ENCODE assay signal across 23 cellular contexts in genomic region chr10:90732581-90732980, GRCh38.
DNase-seq lines count a peak whose midpoint lies in the region; ATAC-seq and TF ChIP-seq lines count a peak whose summit lies in the region.
"Had no signal": no experiment of that assay in that cellular context is flagged by ENCODE, and none has a peak within 500 bp of the region (broad histone marks: within the 10 kb centered on the region; RNA-seq: fewer than 3 reads in every experiment).

No MANE protein-coding gene starts in this region.

- H3K4me3 ChIP-seq in GM12865 (ENCODE audit: low read depth, low read length) (no peak overlapping the region), OCI-LY3 (ENCODE audit: low read length) (peak overlapping the region; percentile 38)
- H3K4me3 ChIP-seq: A549; BLaER1 treated with 17β-estradiol and CSF1 and Interleukin-3, amounts not matched to agents 10 nM and 100 nM; HAP-1 had no signal

- no peaks in the 10 kb centered on the region for H3K4me1 Mint-ChIP-seq in stimulated activated memory B cell treated with anti-CD40 and anti-IgM and Interleukin-4, amounts not matched to agents 10 μg/mL and 1 μg/mL and 100 μg/mL, for 72 hours
- H3K4me1 Mint-ChIP-seq: CD14-positive monocyte had no signal

- DNase-seq in GM12865 (ENCODE audit: low read depth) (peak; percentile 57), NCI-H2196 (lab: John Stamatoyannopoulos, UW; ENCODE audit: unreplicated experiment) (no peak), ecto neural progenitor cell (ENCODE audit: low spot score) (no peak)
- no peak for DNase-seq in effector CD4-positive, alpha-beta T cell
- DNase-seq: ACHN; AML-193; BE2C; Calu3; CD4-positive, alpha-beta T cell; COR-L47; DMS53; DMS79 treated with DMSO at 0.1 percent for 48 hours; GF-D8; GOT3; HFFc6 had no signal

- H3K9ac ChIP-seq in OCI-LY3 (ENCODE audit: low read length), result no peak overlapping the region
- H3K9ac ChIP-seq: BLaER1 treated with 17β-estradiol and CSF1 and Interleukin-3, amounts not matched to agents 10 nM and 100 nM had no signal

- peak overlapping the region; percentile 62 for H3K4me2 ChIP-seq in OCI-LY3 (ENCODE audit: low read length)
- H3K4me2 ChIP-seq: A549; BLaER1 treated with 17β-estradiol and CSF1 and Interleukin-3, amounts not matched to agents 10 nM and 100 nM had no signal

- no peaks in the 10 kb centered on the region for H3K27me3 ChIP-seq in OCI-LY3 (ENCODE audit: low read depth, low read length)
- H3K27me3 ChIP-seq: BE2C; BLaER1 treated with 17β-estradiol and CSF1 and Interleukin-3, amounts not matched to agents 10 nM and 100 nM had no signal

- H3K79me2 ChIP-seq in OCI-LY3 (ENCODE audit: low read length), result no peaks in the 10 kb centered on the region

- peaks cover 18% of the 10 kb centered on the region for H3K27me3 Mint-ChIP-seq in stimulated activated memory B cell treated with anti-CD40 and anti-IgM and Interleukin-4, amounts not matched to agents 10 μg/mL and 1 μg/mL and 100 μg/mL, for 72 hours

- peak overlapping the region; percentile 21; the same call in 1 of the 2 replicates for H3K27ac ChIP-seq in OCI-LY3 (ENCODE audit: low read length)
- H3K27ac ChIP-seq: 22Rv1; A549; BLaER1 treated with 17β-estradiol and CSF1 and Interleukin-3, amounts not matched to agents 10 nM and 100 nM had no signal

- H3K36me3 ChIP-seq in OCI-LY3 (replicated peaks; ENCODE audit: low read depth, low read length), result no peaks in the 10 kb centered on the region
- H3K36me3 ChIP-seq: BE2C, HAP-1 had no signal

- H3K9me3 Mint-ChIP-seq in stimulated activated memory B cell treated with anti-CD40 and anti-IgM and Interleukin-4, amounts not matched to agents 10 μg/mL and 1 μg/mL and 100 μg/mL, for 72 hours, result no peaks in the 10 kb centered on the region
- H3K9me3 Mint-ChIP-seq: CD4-positive, alpha-beta T cell; HFFc6 had no signal

- no peak overlapping the region for H3K27ac Mint-ChIP-seq in stimulated activated memory B cell treated with anti-CD40 and anti-IgM and Interleukin-4, amounts not matched to agents 10 μg/mL and 1 μg/mL and 100 μg/mL, for 72 hours
- H3K27ac Mint-ChIP-seq: CD14-positive monocyte; CD4-positive, alpha-beta T cell; HFFc6 had no signal

- no peak overlapping the region for H3K4me3 Mint-ChIP-seq in stimulated activated memory B cell treated with anti-CD40 and anti-IgM and Interleukin-4, amounts not matched to agents 10 μg/mL and 1 μg/mL and 100 μg/mL, for 72 hours
- H3K4me3 Mint-ChIP-seq: CD14-positive monocyte; CD4-positive, alpha-beta T cell; HFFc6 had no signal

- TF ChIP-seq CTCF in GM12865 (IDR thresholded peaks at IDR 0.05; ENCODE audit: insufficient read depth, low read depth, low read length, missing control alignments), result no peak
- TF ChIP-seq CTCF in OCI-LY3 (IDR thresholded peaks at IDR 0.05; ENCODE audit: low read depth, low read length), result no peak

- H3K4me1 ChIP-seq in OCI-LY3 (ENCODE audit: low read length), result peaks cover 18% of the 10 kb centered on the region
- H3K4me1 ChIP-seq: A549, BE2C, HAP-1 had no signal

- no peaks in the 10 kb centered on the region for H4K20me1 ChIP-seq in OCI-LY3 (ENCODE audit: insufficient read depth, low read length)
- H4K20me1 ChIP-seq: BLaER1 treated with 17β-estradiol and CSF1 and Interleukin-3, amounts not matched to agents 10 nM and 100 nM had no signal

- no peaks in the 10 kb centered on the region for H3K36me3 Mint-ChIP-seq in stimulated activated memory B cell treated with anti-CD40 and anti-IgM and Interleukin-4, amounts not matched to agents 10 μg/mL and 1 μg/mL and 100 μg/mL, for 72 hours
- H3K36me3 Mint-ChIP-seq: CD14-positive monocyte had no signal

- peak overlapping the region; percentile 79 for H2AFZ ChIP-seq in OCI-LY3 (ENCODE audit: low read depth, low read length)

- peak; percentile 54 for ATAC-seq in HG02852 (IDR thresholded peaks at IDR 0.05; ENCODE audit: unreplicated experiment)
- ATAC-seq in stimulated activated memory B cell treated with anti-CD40 and anti-IgM and Interleukin-4, amounts not matched to agents 10 μg/mL and 1 μg/mL and 100 μg/mL, for 72 hours, result peak; percentile 21
- ATAC-seq: A549 had no signal

- no peaks in the 10 kb centered on the region for H3K9me3 ChIP-seq in OCI-LY3 (ENCODE audit: insufficient read depth, low read length)
- H3K9me3 ChIP-seq: A549, BE2C, HAP-1 had no signal
